ENCODE assay signal across 1 cellular context in genomic region chr15:42547926-42548257, GRCh38.
A peak's percentile ranks its signal among the peaks of the same experiment; 100 is the strongest.
TF ChIP-seq lines count a peak whose summit lies in the region.

No MANE protein-coding gene starts in this region.

TF ChIP-seq in GM12878, 131 proteins besides CTCF, POLR2A, EP300 and RAD21:
- TF ChIP-seq MAX (IDR thresholded peaks at IDR 0.05; ENCODE audit: low read depth, low read length) (0 out of 2 replicates have a peak, but pooled peaks have one; percentile 18), SUZ12 (IDR thresholded peaks at IDR 0.05; ENCODE audit: unreplicated experiment) (no peak), SMAD5 (IDR thresholded peaks at IDR 0.05; ENCODE audit: low read depth) (no peak), HCFC1 (IDR thresholded peaks at IDR 0.05; ENCODE audit: low read length) (no peak), RFX5 (IDR thresholded peaks at IDR 0.05; ENCODE audit: low read depth, low read length) (0 out of 2 replicates have a peak, but pooled peaks have one; percentile 28), SIN3A (IDR thresholded peaks at IDR 0.05; ENCODE audit: low read depth, low read length) (peak; percentile 25; the same call in 1 of the 2 replicates)
